8 cellular contexts compared by ENCODE assay signal in genomic region chr1:183636334-183636682, GRCh38. TPM values are rescaled to one million over a fixed set of nuclear protein-coding genes. Genes with fewer than 3 reads are reported as not detected.
DNase-seq lines count a peak whose midpoint lies in the region; ATAC-seq and TF ChIP-seq lines count a peak whose summit lies in the region.
"Had no signal": no experiment of that assay in that cellular context is flagged by ENCODE, and none has a peak within 500 bp of the region (broad histone marks: within the 10 kb centered on the region; RNA-seq: fewer than 3 reads in every experiment).

No MANE protein-coding gene starts in this region.

- in situ Hi-C loops in HAP-1 (cut with MboI; ENCODE audit: low sequenced_read_pairs) = loop anchor here (25.0 kb wide), 1 partner anchor 401 kb away; the partner anchor contains the start of gene COLGALT2

- H3K4me3 Mint-ChIP-seq in WTC11 = peak overlapping the region; percentile 98
- H3K4me3 Mint-ChIP-seq in stimulated activated naive B cell treated with anti-CD40 and anti-IgM and Interleukin-4, amounts not matched to agents 10 μg/mL and 1 μg/mL and 100 μg/mL, for 72 hours = peak overlapping the region; percentile 97 to 100

- H3K27me3 ChIP-seq in HAP-1 (ENCODE audit: low read depth) = peaks cover 4% of the 10 kb centered on the region

- H3K36me3 ChIP-seq in HAP-1 (replicated peaks) = no peaks in the 10 kb centered on the region; the same call in 1 of the 2 replicates

- no peaks in the 10 kb centered on the region for H3K9me3 Mint-ChIP-seq in WTC11
- H3K9me3 Mint-ChIP-seq in stimulated activated naive B cell treated with anti-CD40 and anti-IgM and Interleukin-4, amounts not matched to agents 10 μg/mL and 1 μg/mL and 100 μg/mL, for 72 hours = no peaks in the 10 kb centered on the region

- peaks cover 15% of the 10 kb centered on the region for H3K27me3 Mint-ChIP-seq in WTC11 (ENCODE audit: low read depth)
- peaks cover 2 to 6% of the 10 kb centered on the region in 2 donors for H3K27me3 Mint-ChIP-seq in stimulated activated naive B cell treated with anti-CD40 and anti-IgM and Interleukin-4, amounts not matched to agents 10 μg/mL and 1 μg/mL and 100 μg/mL, for 72 hours

- no peak for ATAC-seq in WTC11
- no peak for ATAC-seq in stimulated activated naive B cell treated with anti-CD40 and anti-IgM and Interleukin-4, amounts not matched to agents 10 μg/mL and 1 μg/mL and 100 μg/mL, for 72 hours (replicated peaks)
- ATAC-seq in GM19324 (IDR thresholded peaks at IDR 0.05; ENCODE audit: low FRiP score, unreplicated experiment) = no peak
- no peak for ATAC-seq in GM18858 (IDR thresholded peaks at IDR 0.05; ENCODE audit: unreplicated experiment)

- POLR2A ChIA-PET in WTC11 (lab: Charles Lee) = no interaction called here

- TF ChIP-seq CTCF in WTC11 (IDR thresholded peaks at IDR 0.05) = no peak

- no peaks in the 10 kb centered on the region for H3K9me3 ChIP-seq in HAP-1

- DNase-seq in HAP-1 (ENCODE audit: low spot score in 2 of 2) = no peak
- no peak for DNase-seq in WTC11 (ENCODE audit: low spot score)
- no peak for DNase-seq in stimulated activated naive B cell treated with anti-CD40 and anti-IgM and Interleukin-4, amounts not matched to agents 10 μg/mL and 1 μg/mL and 100 μg/mL, for 72 hours
- no peak for DNase-seq in NCI-H526 treated with DMSO at 0.1 percent for 48 hours (lab: John Stamatoyannopoulos, UW)

- CTCF ChIA-PET in WTC11 (lab: Charles Lee) = interaction anchor here (0.8 to 2.4 kb wide), 2 partner anchors 19 to 280 kb away, joined by 3 to 7 read pairs; no protein-coding TSS in a partner anchor

- no peak overlapping the region for H3K27ac Mint-ChIP-seq in WTC11
- H3K27ac Mint-ChIP-seq in stimulated activated naive B cell treated with anti-CD40 and anti-IgM and Interleukin-4, amounts not matched to agents 10 μg/mL and 1 μg/mL and 100 μg/mL, for 72 hours = peak overlapping the region; percentile 99

- peaks cover 32% of the 10 kb centered on the region for H3K4me1 Mint-ChIP-seq in WTC11
- peaks cover 9 to 20% of the 10 kb centered on the region in 2 donors for H3K4me1 Mint-ChIP-seq in stimulated activated naive B cell treated with anti-CD40 and anti-IgM and Interleukin-4, amounts not matched to agents 10 μg/mL and 1 μg/mL and 100 μg/mL, for 72 hours

- H3K36me3 Mint-ChIP-seq in WTC11 = no peaks in the 10 kb centered on the region
- peaks cover 10 to 11% of the 10 kb centered on the region in 2 donors for H3K36me3 Mint-ChIP-seq in stimulated activated naive B cell treated with anti-CD40 and anti-IgM and Interleukin-4, amounts not matched to agents 10 μg/mL and 1 μg/mL and 100 μg/mL, for 72 hours

- peaks cover 13% of the 10 kb centered on the region for H3K4me1 ChIP-seq in HAP-1

- H3K4me3 ChIP-seq in HAP-1 = peak overlapping the region; percentile 71
- H3K4me3 ChIP-seq in iPS-11a (ENCODE audit: low read depth, low read length) = peak overlapping the region; percentile 92

TF ChIP-seq in WTC11, 78 proteins besides CTCF, POLR2A, EP300 and RAD21 (continues in another document):
- TF ChIP-seq ZNF219 (CRISPR knock-in tag; IDR thresholded peaks at IDR 0.05; ENCODE audit: borderline replicate concordance) (no peak), USF1 (CRISPR knock-in tag; IDR thresholded peaks at IDR 0.05) (no peak), ATF1 (CRISPR knock-in tag; IDR thresholded peaks at IDR 0.05) (0 out of 2 replicates have a peak, but pooled peaks have one; percentile 19), CREB1 (CRISPR knock-in tag; IDR thresholded peaks at IDR 0.05) (no peak), ATF2 (CRISPR knock-in tag; IDR thresholded peaks at IDR 0.05; ENCODE audit: borderline replicate concordance, low read depth) (no peak), EMX1 (CRISPR knock-in tag; IDR thresholded peaks at IDR 0.05) (no peak), GABPB1 (CRISPR knock-in tag; IDR thresholded peaks at IDR 0.05) (no peak), PRDM15 (CRISPR knock-in tag; IDR thresholded peaks at IDR 0.05) (peak; percentile 80), E2F4 (CRISPR knock-in tag; IDR thresholded peaks at IDR 0.05; ENCODE audit: borderline replicate concordance, low read depth) (no peak), ZNF263 (CRISPR knock-in tag; IDR thresholded peaks at IDR 0.05; ENCODE audit: low read depth) (no peak), ZNF671 (CRISPR knock-in tag; IDR thresholded peaks at IDR 0.05) (no peak), ATF6 (CRISPR knock-in tag; IDR thresholded peaks at IDR 0.05) (no peak), MLX (CRISPR knock-in tag; IDR thresholded peaks at IDR 0.05) (no peak)

RNA-seq across cellular contexts. Expression of gene ARPC5, which starts 0.7 kb away (rescaled TPM):
- 51.7 to 60.9 TPM (median 56.8 TPM) in 3 replicates for total RNA-seq in WTC11 (2021)

RNA-seq across cellular contexts. Expression of gene APOBEC4, which starts 16.8 kb away (rescaled TPM):
- not detected in 3 replicates for total RNA-seq in WTC11 (2021)
- total RNA-seq: pulmonary artery endothelial cell had no signal

RNA-seq across cellular contexts. Expression of gene NCF2, which starts 46.0 kb away (rescaled TPM):
- 0.25 to 0.52 TPM (median 0.41 TPM) in 3 replicates for total RNA-seq in WTC11 (2021)
